8 cellular contexts compared by ENCODE assay signal in the genomic region with DNA sequence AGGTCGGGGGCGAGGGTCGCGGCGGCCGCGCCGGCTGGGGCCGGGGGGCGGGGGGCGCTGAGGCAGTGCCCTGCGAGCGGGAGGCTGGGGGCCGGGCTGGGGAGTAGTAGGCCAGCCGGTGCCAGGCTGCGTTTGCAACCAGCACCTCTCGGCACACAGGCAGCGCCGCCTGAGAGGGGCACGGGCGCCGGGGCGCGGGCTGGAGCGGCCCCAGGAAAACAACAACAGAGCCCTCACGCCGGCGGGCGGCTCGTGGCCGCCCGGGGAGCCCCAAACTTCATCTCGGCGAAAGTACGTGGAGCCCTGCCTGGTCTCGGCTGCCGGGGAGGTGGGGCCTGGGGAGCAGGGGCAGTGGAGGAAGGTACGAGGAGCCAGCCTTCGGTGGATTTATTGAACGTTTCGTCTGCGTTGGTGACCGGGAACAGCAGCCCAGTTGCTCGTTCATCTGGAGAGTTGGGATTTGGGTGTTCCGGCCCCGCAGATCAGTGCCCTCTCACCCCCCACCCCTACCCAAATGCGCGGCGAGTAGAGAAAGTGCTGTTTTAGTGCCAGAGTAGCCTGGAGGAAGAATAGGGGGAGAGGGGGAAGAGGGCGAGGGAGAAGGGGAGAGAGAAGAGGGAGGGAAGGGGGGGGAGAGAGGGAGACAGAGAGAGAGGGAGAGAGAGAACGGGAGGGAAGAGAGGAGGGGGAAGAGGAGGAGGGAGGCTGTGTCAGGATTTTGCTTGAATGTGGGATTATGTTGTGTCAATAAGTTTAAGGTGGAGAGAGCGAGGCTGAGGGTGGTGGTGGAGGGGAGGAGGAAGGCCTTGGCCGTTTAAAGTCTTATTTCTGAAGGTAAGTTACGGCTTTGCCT. TPM values are rescaled to one million over a fixed set of nuclear protein-coding genes. Genes with fewer than 3 reads are reported as not detected.
DNase-seq lines count a peak whose midpoint lies in the region; ATAC-seq lines count a peak whose summit lies in the region.

No MANE protein-coding gene starts in this region.

- DNase-seq in D341Med (ENCODE audit: low spot score) (peak; percentile 78), HS-27A (ENCODE audit: low read depth) (peak; percentile 36), SK-N-DZ (ENCODE audit: low spot score) (peak; percentile 52), head of caudate nucleus (peak; percentile 4 to 76 (median 52)), occipital lobe (lab: John Stamatoyannopoulos, UW) (peak; percentile 71)

- ATAC-seq in GM21360 (IDR thresholded peaks at IDR 0.05; ENCODE audit: unreplicated experiment), result peak; percentile 22

- H3K27ac Mint-ChIP-seq in activated naive CD4-positive, alpha-beta T cell treated with anti-CD3 and anti-CD28 coated beads, Interleukin-2, amount 50 U/mL, for 24 hours, result peak overlapping the region; percentile 97

- intact Hi-C loops in head of caudate nucleus (cut with DNase I), result loop anchor here (2.0 kb wide), 1 partner anchor 93 kb away; no protein-coding TSS in a partner anchor

- no peaks in the 10 kb centered on the region for H3K9me3 Mint-ChIP-seq in activated naive CD4-positive, alpha-beta T cell treated with anti-CD3 and anti-CD28 coated beads, Interleukin-2, amount 50 U/mL, for 24 hours

- peak overlapping the region; percentile 87 for H3K27ac ChIP-seq in urinary bladder (ENCODE audit: low read depth)

- H3K36me3 ChIP-seq in urinary bladder (ENCODE audit: insufficient read depth), result no peaks in the 10 kb centered on the region

- H3K27me3 Mint-ChIP-seq in activated naive CD4-positive, alpha-beta T cell treated with anti-CD3 and anti-CD28 coated beads, Interleukin-2, amount 50 U/mL, for 24 hours, result no peaks in the 10 kb centered on the region

- H3K36me3 Mint-ChIP-seq in activated naive CD4-positive, alpha-beta T cell treated with anti-CD3 and anti-CD28 coated beads, Interleukin-2, amount 50 U/mL, for 24 hours, result no peaks in the 10 kb centered on the region

- no peaks in the 10 kb centered on the region for H3K4me1 ChIP-seq in urinary bladder (ENCODE audit: insufficient read depth)

- WGBS in urinary bladder, result under 1% methylated on average over 54 of the region's 54 CpGs

- H3K4me3 ChIP-seq in urinary bladder (ENCODE audit: low read depth, low read length), result peak overlapping the region; percentile 95

- peak overlapping the region; percentile 97 for H3K4me3 Mint-ChIP-seq in activated naive CD4-positive, alpha-beta T cell treated with anti-CD3 and anti-CD28 coated beads, Interleukin-2, amount 50 U/mL, for 24 hours

- peaks cover 43% of the 10 kb centered on the region for H3K4me1 Mint-ChIP-seq in activated naive CD4-positive, alpha-beta T cell treated with anti-CD3 and anti-CD28 coated beads, Interleukin-2, amount 50 U/mL, for 24 hours

RNA-seq across cellular contexts. Expression of gene BBX, which starts 0.8 kb away (rescaled TPM):
- polyA plus RNA-seq in SK-N-DZ (2014; cell fraction: cytosol; rRNA removed), result 7.6 and 11.2 TPM in 2 replicates
- 6.0 and 9.0 TPM in 2 replicates for polyA plus RNA-seq in SK-N-DZ (2014; cell fraction: nucleus; rRNA removed)
- total RNA-seq in occipital lobe (33.1 TPM), urinary bladder (104 TPM)
- polyA plus RNA-seq in urinary bladder, result 25.6 TPM

Comparison
In these comparisons a context has a peak if more than half of its experiments do, and no peak if none do; other contexts are left out.
1. Peak in every context shown above with its lines: DNase-seq, ATAC-seq, H3K4me3 ChIP-seq and H3K27ac ChIP-seq.